Comparison of ENCODE assay signal across 1 cellular context in the genomic region with DNA sequence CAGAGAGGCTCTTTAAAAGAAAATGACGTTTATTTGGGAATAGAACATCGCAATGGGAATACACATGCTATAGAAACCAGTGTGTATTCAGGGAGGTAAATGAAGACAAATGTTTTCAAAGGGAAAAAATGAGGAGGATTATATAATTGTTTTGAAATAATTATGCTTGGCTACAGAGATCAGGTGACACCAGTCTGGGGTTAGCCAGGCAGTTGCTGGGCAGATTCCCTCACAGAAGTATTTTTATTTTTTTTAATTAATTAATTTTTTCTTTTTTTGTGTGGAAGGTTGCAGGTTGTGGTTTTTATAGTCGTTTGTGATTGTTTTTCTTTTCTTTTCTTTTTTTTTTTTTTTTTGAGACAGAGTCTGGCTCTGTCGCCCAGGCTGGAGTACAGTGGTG.
TF ChIP-seq lines count a peak whose summit lies in the region.

No MANE protein-coding gene starts in this region.

TF ChIP-seq in HepG2, 621 proteins besides CTCF, POLR2A, EP300 and RAD21:
- TF ChIP-seq RFX5 (IDR thresholded peaks at IDR 0.05; ENCODE audit: low read depth, low read length), result peak; percentile 87
- TF ChIP-seq ZSCAN21 (CRISPR knock-in tag; IDR thresholded peaks at IDR 0.05; ENCODE audit: borderline replicate concordance), result no peak
- TF ChIP-seq FOXK1 (CRISPR knock-in tag; IDR thresholded peaks at IDR 0.05; ENCODE audit: borderline replicate concordance, low read depth), result no peak
- no peak for TF ChIP-seq ZNF550 (CRISPR knock-in tag; IDR thresholded peaks at IDR 0.05; ENCODE audit: borderline replicate concordance)
- TF ChIP-seq ADNP (CRISPR knock-in tag; IDR thresholded peaks at IDR 0.05), result no peak
- no peak for TF ChIP-seq ZNF660 (CRISPR knock-in tag; IDR thresholded peaks at IDR 0.05; ENCODE audit: borderline replicate concordance, low read depth)
- no peak for TF ChIP-seq ATM (IDR thresholded peaks at IDR 0.05; ENCODE audit: borderline replicate concordance)
- TF ChIP-seq SRF (IDR thresholded peaks at IDR 0.05; ENCODE audit: low read depth, low read length), result no peak
